30 cellular contexts compared by ENCODE assay signal in the genomic region with DNA sequence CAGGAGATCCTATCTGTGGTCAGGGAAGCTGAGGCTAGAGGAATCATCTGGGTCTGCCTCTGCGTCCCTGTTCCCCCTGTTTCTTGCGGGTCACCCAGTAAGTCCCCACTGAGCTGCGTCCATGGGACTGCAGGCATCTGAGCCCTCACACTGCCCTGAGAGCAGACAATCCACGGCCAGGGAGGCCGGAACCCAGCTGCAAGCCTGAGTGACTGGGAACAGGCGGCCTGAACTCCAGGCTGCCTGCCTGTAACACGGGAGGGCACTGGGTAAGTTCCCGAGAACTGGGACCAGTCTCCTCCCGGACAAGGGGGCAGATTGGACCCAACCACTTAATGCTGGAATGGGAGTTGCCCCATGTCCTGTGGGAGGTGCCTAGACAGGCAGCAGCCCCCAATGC.
"Had no signal": no experiment of that assay in that cellular context is flagged by ENCODE, and none has a peak within 500 bp of the region (broad histone marks: within the 10 kb centered on the region; RNA-seq: fewer than 3 reads in every experiment).

No MANE protein-coding gene starts in this region.

- H3K9me3 Mint-ChIP-seq: activated B cell treated with CpG ODN at 0.5 μM for 24 hours; activated CD4-positive, alpha-beta memory T cell treated with anti-CD3 and anti-CD28 coated beads for 36 hours; activated naive CD4-positive, alpha-beta T cell treated with anti-CD3 and anti-CD28 coated beads, Interleukin-2, amount 10 ng/mL, durations not matched to agents 7 days and 5 days; activated naive CD8-positive, alpha-beta T cell treated with anti-CD3 and anti-CD28 coated beads for 36 hours; activated T-cell treated with anti-CD3 and anti-CD28 coated beads, Interleukin-2, amount 50 U/mL, for 4 hours; activated T-helper 1 cell treated with anti-CD3 and anti-CD28 coated beads, Interleukin-12 subunit alpha, Interleukin-12 subunit beta, Interleukin-2, Interleukin-4 antibody, amounts not matched to agents 30 ng/mL and 10 ng/mL and 1 ng/mL, durations not matched to agents 14 hours and 24 hours and 36 hours; T-cell had no signal

- H3K27ac Mint-ChIP-seq: activated B cell treated with CpG ODN at 0.5 μM for 24 hours; activated CD4-positive, alpha-beta memory T cell treated with anti-CD3 and anti-CD28 coated beads for 36 hours; activated naive CD4-positive, alpha-beta T cell treated with anti-CD3 and anti-CD28 coated beads, Interleukin-2, amount 10 ng/mL, durations not matched to agents 7 days and 5 days; activated naive CD8-positive, alpha-beta T cell treated with anti-CD3 and anti-CD28 coated beads for 36 hours; activated T-helper 1 cell treated with anti-CD3 and anti-CD28 coated beads, Interleukin-12 subunit alpha, Interleukin-12 subunit beta, Interleukin-2, Interleukin-4 antibody, amounts not matched to agents 30 ng/mL and 10 ng/mL and 1 ng/mL, durations not matched to agents 14 hours and 24 hours and 36 hours; T-cell; T-helper 17 cell had no signal

- H3K36me3 ChIP-seq: breast epithelium, MG63 had no signal

- DNase-seq: activated B cell treated with CpG ODN at 0.5 μM for 24 hours; activated CD4-positive, alpha-beta memory T cell treated with anti-CD3 and anti-CD28 coated beads for 36 hours; activated CD4-positive, alpha-beta T cell treated with anti-CD3 and anti-CD28 coated beads for 4 hours; activated CD4-positive, alpha-beta T cell treated with anti-CD3 and anti-CD28 coated beads, Interleukin-2, amount 50 U/mL, for 1 hour; activated CD4-positive, CD25-positive, alpha-beta regulatory T cell treated with anti-CD3 and anti-CD28 coated beads, Interleukin-2, amount 50 U/mL, for 72 hours; activated CD8-positive, alpha-beta memory T cell treated with anti-CD3 and anti-CD28 coated beads, Interleukin-2, amount 50 U/mL, for 4 hours; activated gamma-delta T cell treated with Interleukin-2 at 50 U/mL for 16 hours; activated naive CD4-positive, alpha-beta T cell treated with anti-CD3 and anti-CD28 coated beads, Interleukin-2, amount 10 ng/mL, durations not matched to agents 7 days and 5 days; activated naive CD8-positive, alpha-beta T cell treated with anti-CD3 and anti-CD28 coated beads for 36 hours; activated T-cell treated with anti-CD3 and anti-CD28 coated beads for 4 hours; activated T-cell treated with anti-CD3 and anti-CD28 coated beads, Interleukin-2, amount 50 U/mL, for 4 hours; amniotic stem cell; body of pancreas; Kasumi-1; KG1; MG63; NCI-H1048; NCI-H1105 treated with DMSO at 0.1 percent for 48 hours; NCI-H1436 treated with DMSO at 0.1 percent for 48 hours; NCI-H1694 treated with DMSO at 0.1 percent for 48 hours; NCI-H2029; NCI-H345; NCI-H524 treated with DMSO at 0.1 percent for 48 hours; SIG-M5; T-cell; T-helper 17 cell had no signal

- H3K36me3 Mint-ChIP-seq: activated CD4-positive, alpha-beta memory T cell treated with anti-CD3 and anti-CD28 coated beads for 36 hours; activated naive CD4-positive, alpha-beta T cell treated with anti-CD3 and anti-CD28 coated beads, Interleukin-2, amount 10 ng/mL, durations not matched to agents 7 days and 5 days; activated naive CD8-positive, alpha-beta T cell treated with anti-CD3 and anti-CD28 coated beads for 36 hours; T-cell had no signal

- H3K27ac ChIP-seq: body of pancreas, breast epithelium, VCaP had no signal

- H3K4me3 Mint-ChIP-seq: activated B cell treated with CpG ODN at 0.5 μM for 24 hours; activated CD4-positive, alpha-beta memory T cell treated with anti-CD3 and anti-CD28 coated beads for 36 hours; activated naive CD4-positive, alpha-beta T cell treated with anti-CD3 and anti-CD28 coated beads, Interleukin-2, amount 10 ng/mL, durations not matched to agents 7 days and 5 days; activated naive CD8-positive, alpha-beta T cell treated with anti-CD3 and anti-CD28 coated beads for 36 hours; activated T-cell treated with anti-CD3 and anti-CD28 coated beads, Interleukin-2, amount 50 U/mL, for 4 hours; activated T-helper 1 cell treated with anti-CD3 and anti-CD28 coated beads, Interleukin-12 subunit alpha, Interleukin-12 subunit beta, Interleukin-2, Interleukin-4 antibody, amounts not matched to agents 30 ng/mL and 10 ng/mL and 1 ng/mL, durations not matched to agents 14 hours and 24 hours and 36 hours; T-cell; T-helper 17 cell had no signal

- H3K4me1 Mint-ChIP-seq: activated B cell treated with CpG ODN at 0.5 μM for 24 hours; activated naive CD4-positive, alpha-beta T cell treated with anti-CD3 and anti-CD28 coated beads, Interleukin-2, amount 10 ng/mL, durations not matched to agents 7 days and 5 days; activated naive CD8-positive, alpha-beta T cell treated with anti-CD3 and anti-CD28 coated beads for 36 hours; T-cell had no signal

- H3K27me3 Mint-ChIP-seq: activated naive CD4-positive, alpha-beta T cell treated with anti-CD3 and anti-CD28 coated beads, Interleukin-2, amount 10 ng/mL, durations not matched to agents 7 days and 5 days had no signal

- ATAC-seq: activated T-cell treated with anti-CD3 and anti-CD28 coated beads, Interleukin-2, amount 50 U/mL, for 4 hours; body of pancreas; SK-N-SH treated with all-trans-retinoic acid at 6 μM for 48 hours; T-cell; T-helper 17 cell had no signal

- H3K4me1 ChIP-seq: body of pancreas, breast epithelium had no signal

- H3K4me3 ChIP-seq: body of pancreas, breast epithelium, MG63 had no signal

- H3K9me3 ChIP-seq: body of pancreas, breast epithelium, MG63 had no signal

- H3K27me3 ChIP-seq: body of pancreas had no signal
